In genomic region chr4:9970399-9971011, GRCh38 we compare ENCODE assay signal across 9 cellular contexts. TPM values are rescaled to one million over a fixed set of nuclear protein-coding genes. Genes with fewer than 3 reads are reported as not detected.
A peak's percentile ranks its signal among the peaks of the same experiment; 100 is the strongest.
DNase-seq lines count a peak whose midpoint lies in the region; ATAC-seq and TF ChIP-seq lines count a peak whose summit lies in the region.
"Had no signal": no experiment of that assay in that cellular context is flagged by ENCODE, and none has a peak within 500 bp of the region (broad histone marks: within the 10 kb centered on the region; RNA-seq: fewer than 3 reads in every experiment).

No MANE protein-coding gene starts in this region.

- no peaks in the 10 kb centered on the region for H3K9me3 Mint-ChIP-seq in Calu3 (ENCODE audit: low read depth, unreplicated experiment)

- H3K36me3 Mint-ChIP-seq in Calu3 (ENCODE audit: insufficient read depth, unreplicated experiment) = no peaks in the 10 kb centered on the region

- H3K27me3 Mint-ChIP-seq in Calu3 (ENCODE audit: unreplicated experiment) = no peaks in the 10 kb centered on the region

- DNase-seq in RPMI8226 (peak; percentile 69), NCI-H146 (lab: John Stamatoyannopoulos, UW) (no peak), EL (no peak), Calu3 (no peak)
- DNase-seq in stimulated activated CD4-positive, alpha-beta T cell treated with anti-CD3 and anti-CD28 coated beads, Interleukin-2, amount 100 ng/mL, for 48 hours = no peak
- DNase-seq: retina had no signal

- CTCF ChIA-PET in Calu3 (lab: Charles Lee) = no interaction called here

- intact Hi-C loops in Calu3 (cut with micrococcal nuclease; ENCODE audit: unreplicated experiment) = no loop called here

- no peak for TF ChIP-seq CTCF in Calu3 (IDR thresholded peaks at IDR 0.05; ENCODE audit: unreplicated experiment)

- H3K4me3 Mint-ChIP-seq in Calu3 (ENCODE audit: low read depth, unreplicated experiment) = no peak overlapping the region

- H3K27ac Mint-ChIP-seq in Calu3 (ENCODE audit: unreplicated experiment) = no peak overlapping the region

- ATAC-seq in GM18505 (IDR thresholded peaks at IDR 0.05; ENCODE audit: unreplicated experiment) (peak; percentile 82), GM19468 (IDR thresholded peaks at IDR 0.05; ENCODE audit: extremely low read depth, unreplicated experiment) (peak; percentile 80), HG03095 (IDR thresholded peaks at IDR 0.05; ENCODE audit: unreplicated experiment) (peak; percentile 79)

- H3K4me1 Mint-ChIP-seq in Calu3 (ENCODE audit: low read depth, unreplicated experiment) = no peaks in the 10 kb centered on the region

- no TSS peak for BruUV-seq in Calu3 (replicated peaks; lab: Mats Ljungman, UMichigan)

- TF ChIP-seq POLR2A in GM18505 (IDR thresholded peaks at IDR 0.05; ENCODE audit: borderline replicate concordance, extremely low read depth, insufficient read depth, insufficient read length) = no peak

RNA-seq across cellular contexts. Expression of gene SLC2A9, which starts 50.8 kb away (rescaled TPM):
- 1.4 and 1.8 TPM in 2 replicates for total RNA-seq in Calu3 (2022)
